ENCODE assay signal across 10 cellular contexts in the genomic region with DNA sequence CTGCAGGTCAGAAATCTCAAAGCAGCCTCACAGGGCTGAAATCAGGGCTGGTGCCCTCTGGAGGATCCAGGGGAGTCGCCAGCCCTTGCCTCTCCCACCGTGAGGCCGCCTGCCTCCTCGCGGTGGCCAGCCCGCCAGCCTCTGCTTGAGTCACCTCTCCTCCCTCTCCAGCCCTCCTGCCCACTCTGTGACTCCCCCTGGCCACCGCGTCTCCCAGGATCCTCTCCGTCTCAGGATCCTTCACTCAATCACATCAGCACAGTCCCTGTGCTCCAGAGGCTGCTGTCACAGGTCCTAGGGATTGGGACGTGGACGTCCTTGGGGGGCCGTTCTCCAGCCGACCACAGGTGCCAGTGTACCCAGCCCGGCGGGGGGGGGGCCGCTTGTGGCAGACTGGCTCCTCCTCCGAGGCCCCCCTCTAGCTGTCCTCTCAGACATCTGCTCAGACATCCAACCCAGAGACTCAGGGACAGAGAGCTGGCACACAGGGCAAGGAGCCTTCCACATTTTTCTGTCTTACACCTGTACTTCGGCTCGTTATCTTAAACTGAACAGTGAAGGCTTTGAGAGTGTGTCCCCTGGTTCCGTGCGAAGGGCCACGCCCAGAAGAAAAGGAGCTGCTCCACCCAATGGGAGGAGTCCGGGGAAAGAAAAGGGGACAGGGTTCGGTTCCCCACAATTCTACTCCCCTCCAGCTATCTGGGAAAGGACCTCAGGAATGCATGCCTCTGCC. TPM values are rescaled to one million over a fixed set of nuclear protein-coding genes. Genes with fewer than 3 reads are reported as not detected.
A peak's percentile ranks its signal among the peaks of the same experiment; 100 is the strongest.
DNase-seq lines count a peak whose midpoint lies in the region; ATAC-seq, FAIRE-seq and TF ChIP-seq lines count a peak whose summit lies in the region.
"Had no signal": no experiment of that assay in that cellular context is flagged by ENCODE, and none has a peak within 500 bp of the region (broad histone marks: within the 10 kb centered on the region; RNA-seq: fewer than 3 reads in every experiment).

No MANE protein-coding gene starts in this region.

- ATAC-seq in GM21381 (IDR thresholded peaks at IDR 0.05; ENCODE audit: unreplicated experiment): no peak
- ATAC-seq: stimulated activated memory B cell treated with anti-CD40 and anti-IgM and Interleukin-4, amounts not matched to agents 10 μg/mL and 1 μg/mL and 100 μg/mL, for 72 hours had no signal

- H3K36me3 ChIP-seq in cardiac muscle cell (no peaks in the 10 kb centered on the region), right atrium auricular region (no peaks in the 10 kb centered on the region)

- TF ChIP-seq CTCF in cardiac muscle cell (IDR thresholded peaks at IDR 0.05; ENCODE audit: low read depth, low read length) (peak; percentile 9), right atrium auricular region (IDR thresholded peaks at IDR 0.05) (no peak), GM10248 (IDR thresholded peaks at IDR 0.05; ENCODE audit: control extremely low read depth, extremely low read depth, low read depth, missing control alignments) (no peak)

- FAIRE-seq in GM19239 (lab: Jason Lieb, UNC): no peak

- no peaks in the 10 kb centered on the region for H3K9me3 ChIP-seq in cardiac muscle cell (ENCODE audit: low read depth)
- H3K9me3 ChIP-seq in right atrium auricular region: no peaks in the 10 kb centered on the region

- H3K27me3 ChIP-seq in cardiac muscle cell (no peaks in the 10 kb centered on the region), right atrium auricular region (no peaks in the 10 kb centered on the region)

- H3K4me3 ChIP-seq in cardiac muscle cell: no peak overlapping the region
- H3K4me3 ChIP-seq in right atrium auricular region: no peak overlapping the region

- H3K4me1 ChIP-seq in cardiac muscle cell (ENCODE audit: low read depth) (no peaks in the 10 kb centered on the region), right atrium auricular region (no peaks in the 10 kb centered on the region)

- DNase-seq in cardiac muscle cell (ENCODE audit: low read depth in 1 of 2, low spot score in 1 of 2): peak in 1 of 2 donors; percentile 50
- no peak for DNase-seq in right atrium auricular region (ENCODE audit: low spot score)
- DNase-seq in SW480 (ENCODE audit: low spot score): peak; percentile 51
- DNase-seq in iPS-NIHi7 (ENCODE audit: extremely low spot score): peak; percentile 76
- no peak for DNase-seq in GM19239 (ENCODE audit: insufficient read length, low spot score)
- no peak for DNase-seq in GM10248 (ENCODE audit: extremely low spot score)
- DNase-seq in activated CD4-positive, alpha-beta T cell treated with anti-CD3 and anti-CD28 coated beads, Interleukin-2, amount 50 U/mL, for 48 hours: no peak
- DNase-seq: NCI-H1092 treated with DMSO at 0.1 percent for 48 hours had no signal

- no peak overlapping the region for H3K27ac ChIP-seq in cardiac muscle cell
- no peak overlapping the region for H3K27ac ChIP-seq in right atrium auricular region

- CTCF ChIA-PET in GM10248 (lab: Yijun Ruan, JAX): interaction anchor here (1.2 kb wide), 1 partner anchor 131 kb away, joined by 8 read pairs; no protein-coding TSS in a partner anchor

- POLR2A ChIA-PET in GM10248 (lab: Yijun Ruan, JAX): no interaction called here

RNA-seq across cellular contexts. Expression of gene PPP2R2D, which starts 9.4 kb away (rescaled TPM):
- total RNA-seq in cardiac muscle cell (40.5 and 43.5 TPM in 2 replicates), right atrium auricular region (10 to 100 TPM; 23.8 to 30.6 TPM)
- 37.3 and 45.0 TPM in 2 replicates for polyA plus RNA-seq in cardiac muscle cell

Comparison
In these comparisons a context has a peak if more than half of its experiments do, and no peak if none do; other contexts are left out.
1. DNase-seq: peak in SW480 (single experiment) and iPS-NIHi7 (single experiment); none in right atrium auricular region (single experiment), GM19239 (single experiment), GM10248 (single experiment) and activated CD4-positive, alpha-beta T cell treated with anti-CD3 and anti-CD28 coated beads, Interleukin-2, amount 50 U/mL, for 48 hours (0 of 2).